Comparison of ENCODE assay signal across 14 cellular contexts in genomic region chr1:43881415-43881814, GRCh38. TPM values are rescaled to one million over a fixed set of nuclear protein-coding genes. Genes with fewer than 3 reads are reported as not detected.
DNase-seq lines count a peak whose midpoint lies in the region; FAIRE-seq and TF ChIP-seq lines count a peak whose summit lies in the region.
"Had no signal": no experiment of that assay in that cellular context is flagged by ENCODE, and none has a peak within 500 bp of the region (broad histone marks: within the 10 kb centered on the region; RNA-seq: fewer than 3 reads in every experiment).

No MANE protein-coding gene starts in this region.

- H2BK5ac ChIP-seq in neuronal stem cell (ENCODE audit: low read length) = no peak overlapping the region

- no peak overlapping the region for H3K23ac ChIP-seq in neuronal stem cell (ENCODE audit: low read depth, low read length, poor library complexity)

- peaks cover 4% of the 10 kb centered on the region for H3K79me1 ChIP-seq in neuronal stem cell (ENCODE audit: low read depth, low read length)

- no peak overlapping the region for H2BK120ac ChIP-seq in neuronal stem cell (ENCODE audit: low read depth, low read length)

- no peak overlapping the region for H4K8ac ChIP-seq in neuronal stem cell (ENCODE audit: low read depth, low read length)

- no peak overlapping the region for H2BK15ac ChIP-seq in neuronal stem cell (ENCODE audit: low read length)

- no peak overlapping the region for H3K9ac ChIP-seq in neuronal stem cell (ENCODE audit: low read depth, low read length, poor library complexity)

- H3K4me3 ChIP-seq in bronchial epithelial cell (ENCODE audit: low read depth, low read length) = no peak overlapping the region
- H3K4me3 ChIP-seq in neuronal stem cell (ENCODE audit: low read length in 2 of 2) = no peak overlapping the region
- H3K4me3 ChIP-seq: esophagus squamous epithelium had no signal

- no peaks in the 10 kb centered on the region for H3K9me3 ChIP-seq in neuronal stem cell (replicated peaks in 1 of 2; ENCODE audit: control insufficient read depth in 2 of 2, insufficient read depth in 1 of 2, low read depth in 1 of 2, low read length in 2 of 2)
- H3K9me3 ChIP-seq: esophagus squamous epithelium had no signal

- no CpG with 5 or more reads among the region's 4 CpGs for WGBS in neuronal stem cell (ENCODE audit: extremely low coverage in 2 of 2, insufficient read length in 2 of 2, insufficient replicate concordance in 1 of 2), 2 donors

- H3K36me3 ChIP-seq in bronchial epithelial cell (ENCODE audit: control insufficient read depth, insufficient read depth, low read length) (no peaks in the 10 kb centered on the region), neuronal stem cell (replicated peaks in 1 of 2; ENCODE audit: control insufficient read depth in 2 of 2, insufficient read depth in 2 of 2, low read length in 2 of 2) (peaks cover 2 to 12% of the 10 kb centered on the region in 2 donors)
- H3K36me3 ChIP-seq: esophagus squamous epithelium had no signal

- FAIRE-seq in bronchial epithelial cell (lab: Jason Lieb, UNC) = no peak

- no peak overlapping the region for H3K14ac ChIP-seq in neuronal stem cell (ENCODE audit: low read length)

- H3K27me3 ChIP-seq in bronchial epithelial cell (ENCODE audit: control insufficient read depth, insufficient read depth, low read length) (no peaks in the 10 kb centered on the region), neuronal stem cell (ENCODE audit: control insufficient read depth in 3 of 3, insufficient read depth in 3 of 3, low read depth in 1 of 3, low read length in 3 of 3) (no peaks in the 10 kb centered on the region)
- H3K27me3 ChIP-seq: esophagus squamous epithelium had no signal

- H3K27ac ChIP-seq in neuronal stem cell (replicated peaks; ENCODE audit: low read length) = no peak overlapping the region
- H3K27ac ChIP-seq in substantia nigra (ENCODE audit: low read depth, low read length, poor library complexity, severe bottlenecking) = no peak overlapping the region
- H3K27ac ChIP-seq: 22Rv1 had no signal

- H4K91ac ChIP-seq in neuronal stem cell (ENCODE audit: low read depth, low read length, poor library complexity) = no peak overlapping the region

- H2AK5ac ChIP-seq in neuronal stem cell (ENCODE audit: low read depth, low read length) = no peak overlapping the region

- DNase-seq in DMS 273 (lab: John Stamatoyannopoulos, UW; ENCODE audit: unreplicated experiment) (peak; percentile 11), DMS 273 treated with DMSO at 0.1 percent for 48 hours (lab: John Stamatoyannopoulos, UW) (no peak), NCI-H82 treated with DMSO at 0.1 percent for 48 hours (lab: John Stamatoyannopoulos, UW; ENCODE audit: unreplicated experiment) (peak; percentile 22), bronchial epithelial cell (ENCODE audit: low read depth) (no peak), neuronal stem cell (ENCODE audit: low spot score) (no peak), GOT3 (lab: John Stamatoyannopoulos, UW) (no peak), NCI-H1048 (lab: John Stamatoyannopoulos, UW) (no peak), substantia nigra (lab: John Stamatoyannopoulos, UW) (no peak)
- DNase-seq: activated B cell treated with CpG ODN at 0.5 μM for 24 hours; activated CD8-positive, alpha-beta memory T cell treated with anti-CD3 and anti-CD28 coated beads, Interleukin-2, amount 50 U/mL, for 48 hours; esophagus squamous epithelium; NCI-H146; SIG-M5 had no signal

- no peak overlapping the region for H2BK12ac ChIP-seq in neuronal stem cell (ENCODE audit: low read length)

- TF ChIP-seq CTCF in bronchial epithelial cell (IDR thresholded peaks at IDR 0.05; ENCODE audit: insufficient read depth, low read length, severe bottlenecking) = peak; percentile 20

- no peak overlapping the region for H3K4me2 ChIP-seq in neuronal stem cell (ENCODE audit: insufficient read depth, low read length, poor library complexity, severe bottlenecking)

- H2AFZ ChIP-seq in neuronal stem cell (ENCODE audit: low read length) = no peak overlapping the region

- H3K4ac ChIP-seq in neuronal stem cell (ENCODE audit: low read length) = no peak overlapping the region

- H3K18ac ChIP-seq in neuronal stem cell (ENCODE audit: low read length) = peak overlapping the region; percentile 5

- H3K4me1 ChIP-seq in neuronal stem cell (ENCODE audit: control insufficient read depth in 2 of 2, insufficient read depth in 1 of 2, low read depth in 1 of 2, low read length in 2 of 2) = peaks cover 0 to 12% of the 10 kb centered on the region in 2 donors

RNA-seq across cellular contexts. Expression of gene ARTN, which starts 52.2 kb away (rescaled TPM):
- total RNA-seq in bronchial epithelial cell = 8.7 and 20.1 TPM in 2 replicates
- polyA plus RNA-seq in neuronal stem cell (2013, experiment 1 of 2) = 2.7 TPM
- 2.4 TPM for polyA plus RNA-seq in neuronal stem cell (2013, experiment 2 of 2)

Comparison
In these comparisons a context has a peak if more than half of its experiments do, and no peak if none do; other contexts are left out.
1. DNase-seq: peak in DMS 273 (single experiment) and NCI-H82 treated with DMSO at 0.1 percent for 48 hours (single experiment); none in DMS 273 treated with DMSO at 0.1 percent for 48 hours (single experiment), bronchial epithelial cell (single experiment), neuronal stem cell (single experiment), GOT3 (single experiment), NCI-H1048 (single experiment) and substantia nigra (0 of 49).